Comparison of ENCODE assay signal across 1 cellular context in the genomic region with DNA sequence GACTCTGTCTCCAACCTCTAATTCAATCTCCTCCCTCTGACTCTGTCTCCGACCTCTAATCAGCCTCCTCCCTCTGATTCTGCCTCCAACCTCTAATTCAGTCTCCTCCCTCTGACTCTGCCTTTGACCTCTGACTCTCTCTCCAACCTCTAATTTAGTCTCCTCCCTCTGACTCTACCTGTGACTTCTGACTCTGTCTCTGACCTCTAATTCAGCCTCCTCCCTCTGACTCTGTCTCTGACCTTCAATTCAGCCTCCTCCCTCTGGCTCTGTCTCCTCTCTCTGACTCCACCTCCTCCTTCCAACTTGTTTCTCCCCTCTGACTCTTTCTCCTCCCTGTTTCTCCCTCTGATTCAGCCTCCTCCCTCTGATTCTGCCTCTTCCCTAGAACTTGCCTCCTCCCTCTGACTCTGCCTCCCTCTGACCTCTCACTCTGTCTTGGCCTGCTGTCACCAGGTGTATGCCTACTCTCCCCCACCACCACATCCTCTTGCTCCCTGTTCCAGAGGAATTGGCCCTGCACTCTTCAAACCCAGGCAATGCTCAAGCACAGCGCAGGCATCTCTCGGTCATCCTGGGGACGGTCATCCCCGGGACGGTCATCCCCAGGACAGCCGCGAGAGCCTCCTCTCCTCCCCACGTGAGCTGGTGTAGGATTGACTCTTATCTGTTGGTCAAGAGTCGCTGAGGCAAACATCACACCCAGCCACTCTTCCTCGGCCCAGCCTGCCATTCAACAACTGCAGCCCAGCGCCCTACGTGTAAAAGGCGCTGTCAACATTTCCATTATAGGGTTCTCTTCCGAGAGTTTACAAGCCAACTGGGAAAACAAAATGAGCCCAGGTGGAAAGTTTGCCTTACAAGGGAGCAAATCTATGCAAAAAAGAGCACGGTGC.
TF ChIP-seq lines count a peak whose summit lies in the region.

No MANE protein-coding gene starts in this region.

TF ChIP-seq in HEK293, 187 proteins besides CTCF, POLR2A, EP300 and RAD21 (continued from another document):
- TF ChIP-seq, protein P1, sequence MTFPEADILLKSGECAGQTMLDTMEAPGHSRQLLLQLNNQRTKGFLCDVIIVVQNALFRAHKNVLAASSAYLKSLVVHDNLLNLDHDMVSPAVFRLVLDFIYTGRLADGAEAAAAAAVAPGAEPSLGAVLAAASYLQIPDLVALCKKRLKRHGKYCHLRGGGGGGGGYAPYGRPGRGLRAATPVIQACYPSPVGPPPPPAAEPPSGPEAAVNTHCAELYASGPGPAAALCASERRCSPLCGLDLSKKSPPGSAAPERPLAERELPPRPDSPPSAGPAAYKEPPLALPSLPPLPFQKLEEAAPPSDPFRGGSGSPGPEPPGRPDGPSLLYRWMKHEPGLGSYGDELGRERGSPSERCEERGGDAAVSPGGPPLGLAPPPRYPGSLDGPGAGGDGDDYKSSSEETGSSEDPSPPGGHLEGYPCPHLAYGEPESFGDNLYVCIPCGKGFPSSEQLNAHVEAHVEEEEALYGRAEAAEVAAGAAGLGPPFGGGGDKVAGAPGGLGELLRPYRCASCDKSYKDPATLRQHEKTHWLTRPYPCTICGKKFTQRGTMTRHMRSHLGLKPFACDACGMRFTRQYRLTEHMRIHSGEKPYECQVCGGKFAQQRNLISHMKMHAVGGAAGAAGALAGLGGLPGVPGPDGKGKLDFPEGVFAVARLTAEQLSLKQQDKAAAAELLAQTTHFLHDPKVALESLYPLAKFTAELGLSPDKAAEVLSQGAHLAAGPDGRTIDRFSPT (tag by site-specific recombination; IDR thresholded peaks at IDR 0.05), result no peak
- TF ChIP-seq, protein P2, sequence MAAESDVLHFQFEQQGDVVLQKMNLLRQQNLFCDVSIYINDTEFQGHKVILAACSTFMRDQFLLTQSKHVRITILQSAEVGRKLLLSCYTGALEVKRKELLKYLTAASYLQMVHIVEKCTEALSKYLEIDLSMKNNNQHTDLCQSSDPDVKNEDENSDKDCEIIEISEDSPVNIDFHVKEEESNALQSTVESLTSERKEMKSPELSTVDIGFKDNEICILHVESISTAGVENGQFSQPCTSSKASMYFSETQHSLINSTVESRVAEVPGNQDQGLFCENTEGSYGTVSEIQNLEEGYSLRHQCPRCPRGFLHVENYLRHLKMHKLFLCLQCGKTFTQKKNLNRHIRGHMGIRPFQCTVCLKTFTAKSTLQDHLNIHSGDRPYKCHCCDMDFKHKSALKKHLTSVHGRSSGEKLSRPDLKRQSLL (tag by site-specific recombination; IDR thresholded peaks at IDR 0.05), result peak; percentile 65; the same call in 1 of the 2 replicates
- TF ChIP-seq ZNF426 (tag by site-specific recombination; IDR thresholded peaks at IDR 0.05) (no peak), ZSCAN16 (tag by site-specific recombination; IDR thresholded peaks at IDR 0.05) (no peak), ZNF629 (tag by site-specific recombination; IDR thresholded peaks at IDR 0.05) (no peak), ZNF394 (tag by site-specific recombination; IDR thresholded peaks at IDR 0.05; ENCODE audit: borderline replicate concordance) (no peak), ZNF600 (tag by site-specific recombination; IDR thresholded peaks at IDR 0.05) (no peak), ZNF776 (tag by site-specific recombination; IDR thresholded peaks at IDR 0.05; ENCODE audit: borderline replicate concordance) (no peak)
- TF ChIP-seq, protein P3, sequence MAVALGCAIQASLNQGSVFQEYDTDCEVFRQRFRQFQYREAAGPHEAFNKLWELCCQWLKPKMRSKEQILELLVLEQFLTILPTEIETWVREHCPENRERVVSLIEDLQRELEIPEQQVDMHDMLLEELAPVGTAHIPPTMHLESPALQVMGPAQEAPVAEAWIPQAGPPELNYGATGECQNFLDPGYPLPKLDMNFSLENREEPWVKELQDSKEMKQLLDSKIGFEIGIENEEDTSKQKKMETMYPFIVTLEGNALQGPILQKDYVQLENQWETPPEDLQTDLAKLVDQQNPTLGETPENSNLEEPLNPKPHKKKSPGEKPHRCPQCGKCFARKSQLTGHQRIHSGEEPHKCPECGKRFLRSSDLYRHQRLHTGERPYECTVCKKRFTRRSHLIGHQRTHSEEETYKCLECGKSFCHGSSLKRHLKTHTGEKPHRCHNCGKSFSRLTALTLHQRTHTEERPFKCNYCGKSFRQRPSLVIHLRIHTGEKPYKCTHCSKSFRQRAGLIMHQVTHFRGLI (tag by site-specific recombination; IDR thresholded peaks at IDR 0.05), result peak; percentile 56
- TF ChIP-seq, protein P4, sequence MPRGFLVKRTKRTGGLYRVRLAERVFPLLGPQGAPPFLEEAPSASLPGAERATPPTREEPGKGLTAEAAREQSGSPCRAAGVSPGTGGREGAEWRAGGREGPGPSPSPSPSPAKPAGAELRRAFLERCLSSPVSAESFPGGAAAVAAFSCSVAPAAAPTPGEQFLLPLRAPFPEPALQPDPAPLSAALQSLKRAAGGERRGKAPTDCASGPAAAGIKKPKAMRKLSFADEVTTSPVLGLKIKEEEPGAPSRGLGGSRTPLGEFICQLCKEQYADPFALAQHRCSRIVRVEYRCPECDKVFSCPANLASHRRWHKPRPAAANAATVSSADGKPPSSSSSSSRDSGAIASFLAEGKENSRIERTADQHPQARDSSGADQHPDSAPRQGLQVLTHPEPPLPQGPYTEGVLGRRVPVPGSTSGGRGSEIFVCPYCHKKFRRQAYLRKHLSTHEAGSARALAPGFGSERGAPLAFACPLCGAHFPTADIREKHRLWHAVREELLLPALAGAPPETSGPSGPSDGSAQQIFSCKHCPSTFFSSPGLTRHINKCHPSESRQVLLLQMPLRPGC (tag by site-specific recombination; IDR thresholded peaks at IDR 0.05), result no peak
- TF ChIP-seq, protein P5, sequence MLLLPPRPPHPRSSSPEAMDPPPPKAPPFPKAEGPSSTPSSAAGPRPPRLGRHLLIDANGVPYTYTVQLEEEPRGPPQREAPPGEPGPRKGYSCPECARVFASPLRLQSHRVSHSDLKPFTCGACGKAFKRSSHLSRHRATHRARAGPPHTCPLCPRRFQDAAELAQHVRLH (tag by site-specific recombination; IDR thresholded peaks at IDR 0.05), result peak; percentile 60; the same call in 1 of the 2 replicates
- TF ChIP-seq, protein P6, sequence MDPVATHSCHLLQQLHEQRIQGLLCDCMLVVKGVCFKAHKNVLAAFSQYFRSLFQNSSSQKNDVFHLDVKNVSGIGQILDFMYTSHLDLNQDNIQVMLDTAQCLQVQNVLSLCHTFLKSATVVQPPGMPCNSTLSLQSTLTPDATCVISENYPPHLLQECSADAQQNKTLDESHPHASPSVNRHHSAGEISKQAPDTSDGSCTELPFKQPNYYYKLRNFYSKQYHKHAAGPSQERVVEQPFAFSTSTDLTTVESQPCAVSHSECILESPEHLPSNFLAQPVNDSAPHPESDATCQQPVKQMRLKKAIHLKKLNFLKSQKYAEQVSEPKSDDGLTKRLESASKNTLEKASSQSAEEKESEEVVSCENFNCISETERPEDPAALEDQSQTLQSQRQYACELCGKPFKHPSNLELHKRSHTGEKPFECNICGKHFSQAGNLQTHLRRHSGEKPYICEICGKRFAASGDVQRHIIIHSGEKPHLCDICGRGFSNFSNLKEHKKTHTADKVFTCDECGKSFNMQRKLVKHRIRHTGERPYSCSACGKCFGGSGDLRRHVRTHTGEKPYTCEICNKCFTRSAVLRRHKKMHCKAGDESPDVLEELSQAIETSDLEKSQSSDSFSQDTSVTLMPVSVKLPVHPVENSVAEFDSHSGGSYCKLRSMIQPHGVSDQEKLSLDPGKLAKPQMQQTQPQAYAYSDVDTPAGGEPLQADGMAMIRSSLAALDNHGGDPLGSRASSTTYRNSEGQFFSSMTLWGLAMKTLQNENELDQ (tag by site-specific recombination; IDR thresholded peaks at IDR 0.05; ENCODE audit: low read depth), result no peak
